ENCODE assay signal across 21 cellular contexts in the genomic region with DNA sequence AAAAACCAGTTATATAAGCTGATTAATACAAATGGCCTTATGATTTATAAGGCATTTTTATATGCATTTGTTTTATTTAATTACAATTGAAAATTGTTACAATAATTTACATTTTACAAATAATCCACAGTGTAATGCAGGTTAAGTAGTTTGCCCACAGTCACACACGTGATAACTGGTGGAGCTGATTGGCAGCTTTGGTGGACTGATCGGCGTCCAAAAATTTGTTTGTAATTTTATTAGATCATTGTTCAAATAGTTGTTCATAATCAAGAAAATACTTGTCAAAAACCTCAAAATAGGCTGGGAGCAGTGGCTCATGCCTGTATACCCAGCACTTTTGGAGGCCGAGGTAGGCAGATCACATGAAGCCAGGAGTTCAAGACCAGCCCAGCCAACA.
"Had no signal": no experiment of that assay in that cellular context is flagged by ENCODE, and none has a peak within 500 bp of the region (broad histone marks: within the 10 kb centered on the region; RNA-seq: fewer than 3 reads in every experiment).

No MANE protein-coding gene starts in this region.

- H3K9me3 ChIP-seq: esophagus muscularis mucosa, gastroesophageal sphincter, heart right ventricle, left lung, lower lobe of right lung, mucosa of descending colon had no signal

- H3K4me3 ChIP-seq: coronary artery, dorsolateral prefrontal cortex, esophagus muscularis mucosa, gastroesophageal sphincter, heart right ventricle, left lung, lower lobe of right lung, mucosa of descending colon had no signal

- DNase-seq: dermis blood vessel endothelial cell; dorsolateral prefrontal cortex; effector CD4-positive, alpha-beta T cell; effector memory CD4-positive, alpha-beta T cell; foreskin keratinocyte; head of caudate nucleus; heart right ventricle; hippocampal formation; left cardiac atrium; left lung; left ventricle myocardium superior; lower lobe of right lung; mesenchymal stem cell; mucosa of descending colon; naive B cell had no signal

- H3K27ac Mint-ChIP-seq: mesothelial cell of epicardium had no signal

- H3K27ac ChIP-seq: coronary artery, dorsolateral prefrontal cortex, esophagus muscularis mucosa, foreskin keratinocyte, gastroesophageal sphincter, heart right ventricle, left lung, lower lobe of right lung had no signal

- H3K4me3 Mint-ChIP-seq: mesothelial cell of epicardium, naive B cell had no signal

- FAIRE-seq: endothelial cell of umbilical vein, keratinocyte had no signal

- H3K4me1 ChIP-seq: foreskin keratinocyte had no signal

- H3K27me3 ChIP-seq: dorsolateral prefrontal cortex, esophagus muscularis mucosa, foreskin keratinocyte, gastroesophageal sphincter, heart right ventricle, left lung had no signal

- H3K27me3 Mint-ChIP-seq: naive B cell had no signal

- ATAC-seq: foreskin keratinocyte, gastroesophageal sphincter, heart right ventricle, left cardiac atrium, left ventricle myocardium superior, lower lobe of right lung, mucosa of descending colon had no signal
